Comparison of ENCODE assay signal across 11 cellular contexts in genomic region chr21:45365608-45366241, GRCh38. TPM values are rescaled to one million over a fixed set of nuclear protein-coding genes. Genes with fewer than 3 reads are reported as not detected.
DNase-seq lines count a peak whose midpoint lies in the region; ATAC-seq and TF ChIP-seq lines count a peak whose summit lies in the region.
"Had no signal": no experiment of that assay in that cellular context is flagged by ENCODE, and none has a peak within 500 bp of the region (broad histone marks: within the 10 kb centered on the region; RNA-seq: fewer than 3 reads in every experiment).

No MANE protein-coding gene starts in this region.

- peaks cover 30% of the 10 kb centered on the region for H3K4me1 Mint-ChIP-seq in Calu3 (ENCODE audit: low read depth, unreplicated experiment)

- H3K9ac ChIP-seq in rectal smooth muscle tissue (ENCODE audit: low read length) = no peak overlapping the region
- H3K9ac ChIP-seq: KMS-11 had no signal

- POLR2A ChIA-PET in Panc1 (lab: Charles Lee) = no interaction called here

- H3K4me3 ChIP-seq in Panc1 (ENCODE audit: low read depth in 2 of 2, low read length in 2 of 2) = no peak overlapping the region
- no peak overlapping the region for H3K4me3 ChIP-seq in fibroblast of the aortic adventitia (ENCODE audit: low read depth, low read length)
- no peak overlapping the region for H3K4me3 ChIP-seq in rectal smooth muscle tissue (ENCODE audit: low read length)

- in situ Hi-C loops in Panc1 (cut with HindIII; ENCODE audit: low pct_unique_long_range_greater_than_20kb, low sequenced_read_pairs) = no loop called here

- H3K36me3 ChIP-seq in Panc1 (ENCODE audit: control insufficient read depth, insufficient read depth, low read length) (no peaks in the 10 kb centered on the region), rectal smooth muscle tissue (ENCODE audit: control insufficient read depth, insufficient read depth, low read length) (no peaks in the 10 kb centered on the region)

- CTCF ChIA-PET in Calu3 (lab: Charles Lee) = no interaction called here
- CTCF ChIA-PET in Panc1 (lab: Charles Lee) = no interaction called here

- H3K9me3 ChIP-seq in Panc1 (ENCODE audit: control insufficient read depth, insufficient read depth, low read depth, low read length) = no peaks in the 10 kb centered on the region

- BruUV-seq in Calu3 (replicated peaks; lab: Mats Ljungman, UMichigan) (no TSS peak), Panc1 (replicated peaks; lab: Mats Ljungman, UMichigan) (no TSS peak)

- H3K9me3 Mint-ChIP-seq in Calu3 (ENCODE audit: low read depth, unreplicated experiment) = no peaks in the 10 kb centered on the region
- H3K9me3 Mint-ChIP-seq: dendritic cell treated with granulocyte-macrophage colony-stimulating factor and Interleukin-4, amounts not matched to agents 40 ng/mL and 50 ng/mL, for 4 days had no signal

- peak overlapping the region; percentile 93 for H3K27ac ChIP-seq in Panc1 (ENCODE audit: low read length)
- H3K27ac ChIP-seq in rectal smooth muscle tissue (ENCODE audit: low read depth, low read length) = peak overlapping the region; percentile 32
- H3K27ac ChIP-seq: KMS-11 had no signal

- H3K4me1 ChIP-seq in Panc1 (ENCODE audit: control insufficient read depth, insufficient read depth, low read length) (peaks cover 62% of the 10 kb centered on the region), rectal smooth muscle tissue (ENCODE audit: control insufficient read depth, insufficient read depth, low read length) (peaks cover 10% of the 10 kb centered on the region)

- ATAC-seq in Panc1 (no peak), HG03520 (IDR thresholded peaks at IDR 0.05; ENCODE audit: unreplicated experiment) (no peak), GM19397 (IDR thresholded peaks at IDR 0.05; ENCODE audit: unreplicated experiment) (no peak)

- intact Hi-C loops in Calu3 (cut with micrococcal nuclease; ENCODE audit: unreplicated experiment) = no loop called here
- intact Hi-C loops in Panc1 (cut with micrococcal nuclease; ENCODE audit: unreplicated experiment) = no loop called here

- no peak for TF ChIP-seq CTCF in Calu3 (IDR thresholded peaks at IDR 0.05; ENCODE audit: unreplicated experiment)
- TF ChIP-seq CTCF in Panc1 (IDR thresholded peaks at IDR 0.05) = no peak
- TF ChIP-seq CTCF in fibroblast of the aortic adventitia (IDR thresholded peaks at IDR 0.05; ENCODE audit: insufficient read depth, low read length) = no peak

- no peak overlapping the region for H3K4me3 Mint-ChIP-seq in Calu3 (ENCODE audit: low read depth, unreplicated experiment)
- H3K4me3 Mint-ChIP-seq: dendritic cell treated with granulocyte-macrophage colony-stimulating factor and Interleukin-4, amounts not matched to agents 40 ng/mL and 50 ng/mL, for 4 days had no signal

- peak overlapping the region; percentile 41 for H3K27ac Mint-ChIP-seq in Calu3 (ENCODE audit: unreplicated experiment)
- H3K27ac Mint-ChIP-seq: dendritic cell treated with granulocyte-macrophage colony-stimulating factor and Interleukin-4, amounts not matched to agents 40 ng/mL and 50 ng/mL, for 4 days had no signal

- no peaks in the 10 kb centered on the region for H3K27me3 ChIP-seq in Panc1 (ENCODE audit: control insufficient read depth, insufficient read depth, low read length)
- H3K27me3 ChIP-seq in rectal smooth muscle tissue (ENCODE audit: control insufficient read depth, insufficient read depth, low read length) = no peaks in the 10 kb centered on the region

- no peaks in the 10 kb centered on the region for H3K27me3 Mint-ChIP-seq in Calu3 (ENCODE audit: unreplicated experiment)

- DNase-seq in Calu3 (no peak), Panc1 (ENCODE audit: low read depth, low spot score) (no peak), fibroblast of the aortic adventitia (ENCODE audit: low read depth) (peak; percentile 57), NCI-H2171 treated with DMSO at 0.1 percent for 48 hours (lab: John Stamatoyannopoulos, UW) (no peak), NOMO-1 treated with DMSO at 0.1 percent for 48 hours (lab: John Stamatoyannopoulos, UW; ENCODE audit: unreplicated experiment) (no peak)
- DNase-seq: GF-D8 had no signal

- peaks cover 8% of the 10 kb centered on the region for H3K36me3 Mint-ChIP-seq in Calu3 (ENCODE audit: insufficient read depth, unreplicated experiment)

RNA-seq across cellular contexts. Expression of gene COL18A1, which starts 39.2 kb away (rescaled TPM):
- 54.5 and 82.9 TPM in 2 replicates for total RNA-seq in Calu3 (2022)
- 676 TPM for total RNA-seq in Panc1 (2021; ENCODE audit: unreplicated experiment)
- polyA plus RNA-seq in Panc1 (2012; ENCODE audit: insufficient read length) = 1,186 TPM
- 56.5 and 57.9 TPM in 2 replicates for total RNA-seq in fibroblast of the aortic adventitia (ENCODE audit: low replicate concordance)
